Comparison of ENCODE assay signal across 1 cellular context in the genomic region with DNA sequence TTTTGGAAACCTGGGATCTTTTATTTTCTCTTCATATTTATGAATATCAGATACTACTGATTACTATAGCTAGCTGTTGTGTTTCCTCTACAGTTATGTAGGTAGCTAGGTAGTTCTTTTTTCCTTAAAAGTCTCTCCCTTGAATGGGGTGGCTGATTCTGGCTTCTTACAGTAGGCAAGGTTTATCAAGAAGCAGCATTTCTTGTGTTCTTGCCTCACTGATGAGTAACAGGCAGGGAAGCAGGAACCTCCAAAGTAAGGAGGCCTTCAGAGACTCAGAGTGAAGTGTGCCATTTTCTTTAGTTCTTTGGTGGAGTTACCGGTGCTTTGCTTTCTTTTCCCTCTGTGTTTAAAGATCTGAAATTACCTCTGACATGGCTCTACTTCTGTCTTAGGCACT.
TF ChIP-seq lines count a peak whose summit lies in the region.

No MANE protein-coding gene starts in this region.

TF ChIP-seq in GM23338, 12 proteins besides CTCF, POLR2A, EP300 and RAD21 (continued from another document):
- TF ChIP-seq, protein P1, sequence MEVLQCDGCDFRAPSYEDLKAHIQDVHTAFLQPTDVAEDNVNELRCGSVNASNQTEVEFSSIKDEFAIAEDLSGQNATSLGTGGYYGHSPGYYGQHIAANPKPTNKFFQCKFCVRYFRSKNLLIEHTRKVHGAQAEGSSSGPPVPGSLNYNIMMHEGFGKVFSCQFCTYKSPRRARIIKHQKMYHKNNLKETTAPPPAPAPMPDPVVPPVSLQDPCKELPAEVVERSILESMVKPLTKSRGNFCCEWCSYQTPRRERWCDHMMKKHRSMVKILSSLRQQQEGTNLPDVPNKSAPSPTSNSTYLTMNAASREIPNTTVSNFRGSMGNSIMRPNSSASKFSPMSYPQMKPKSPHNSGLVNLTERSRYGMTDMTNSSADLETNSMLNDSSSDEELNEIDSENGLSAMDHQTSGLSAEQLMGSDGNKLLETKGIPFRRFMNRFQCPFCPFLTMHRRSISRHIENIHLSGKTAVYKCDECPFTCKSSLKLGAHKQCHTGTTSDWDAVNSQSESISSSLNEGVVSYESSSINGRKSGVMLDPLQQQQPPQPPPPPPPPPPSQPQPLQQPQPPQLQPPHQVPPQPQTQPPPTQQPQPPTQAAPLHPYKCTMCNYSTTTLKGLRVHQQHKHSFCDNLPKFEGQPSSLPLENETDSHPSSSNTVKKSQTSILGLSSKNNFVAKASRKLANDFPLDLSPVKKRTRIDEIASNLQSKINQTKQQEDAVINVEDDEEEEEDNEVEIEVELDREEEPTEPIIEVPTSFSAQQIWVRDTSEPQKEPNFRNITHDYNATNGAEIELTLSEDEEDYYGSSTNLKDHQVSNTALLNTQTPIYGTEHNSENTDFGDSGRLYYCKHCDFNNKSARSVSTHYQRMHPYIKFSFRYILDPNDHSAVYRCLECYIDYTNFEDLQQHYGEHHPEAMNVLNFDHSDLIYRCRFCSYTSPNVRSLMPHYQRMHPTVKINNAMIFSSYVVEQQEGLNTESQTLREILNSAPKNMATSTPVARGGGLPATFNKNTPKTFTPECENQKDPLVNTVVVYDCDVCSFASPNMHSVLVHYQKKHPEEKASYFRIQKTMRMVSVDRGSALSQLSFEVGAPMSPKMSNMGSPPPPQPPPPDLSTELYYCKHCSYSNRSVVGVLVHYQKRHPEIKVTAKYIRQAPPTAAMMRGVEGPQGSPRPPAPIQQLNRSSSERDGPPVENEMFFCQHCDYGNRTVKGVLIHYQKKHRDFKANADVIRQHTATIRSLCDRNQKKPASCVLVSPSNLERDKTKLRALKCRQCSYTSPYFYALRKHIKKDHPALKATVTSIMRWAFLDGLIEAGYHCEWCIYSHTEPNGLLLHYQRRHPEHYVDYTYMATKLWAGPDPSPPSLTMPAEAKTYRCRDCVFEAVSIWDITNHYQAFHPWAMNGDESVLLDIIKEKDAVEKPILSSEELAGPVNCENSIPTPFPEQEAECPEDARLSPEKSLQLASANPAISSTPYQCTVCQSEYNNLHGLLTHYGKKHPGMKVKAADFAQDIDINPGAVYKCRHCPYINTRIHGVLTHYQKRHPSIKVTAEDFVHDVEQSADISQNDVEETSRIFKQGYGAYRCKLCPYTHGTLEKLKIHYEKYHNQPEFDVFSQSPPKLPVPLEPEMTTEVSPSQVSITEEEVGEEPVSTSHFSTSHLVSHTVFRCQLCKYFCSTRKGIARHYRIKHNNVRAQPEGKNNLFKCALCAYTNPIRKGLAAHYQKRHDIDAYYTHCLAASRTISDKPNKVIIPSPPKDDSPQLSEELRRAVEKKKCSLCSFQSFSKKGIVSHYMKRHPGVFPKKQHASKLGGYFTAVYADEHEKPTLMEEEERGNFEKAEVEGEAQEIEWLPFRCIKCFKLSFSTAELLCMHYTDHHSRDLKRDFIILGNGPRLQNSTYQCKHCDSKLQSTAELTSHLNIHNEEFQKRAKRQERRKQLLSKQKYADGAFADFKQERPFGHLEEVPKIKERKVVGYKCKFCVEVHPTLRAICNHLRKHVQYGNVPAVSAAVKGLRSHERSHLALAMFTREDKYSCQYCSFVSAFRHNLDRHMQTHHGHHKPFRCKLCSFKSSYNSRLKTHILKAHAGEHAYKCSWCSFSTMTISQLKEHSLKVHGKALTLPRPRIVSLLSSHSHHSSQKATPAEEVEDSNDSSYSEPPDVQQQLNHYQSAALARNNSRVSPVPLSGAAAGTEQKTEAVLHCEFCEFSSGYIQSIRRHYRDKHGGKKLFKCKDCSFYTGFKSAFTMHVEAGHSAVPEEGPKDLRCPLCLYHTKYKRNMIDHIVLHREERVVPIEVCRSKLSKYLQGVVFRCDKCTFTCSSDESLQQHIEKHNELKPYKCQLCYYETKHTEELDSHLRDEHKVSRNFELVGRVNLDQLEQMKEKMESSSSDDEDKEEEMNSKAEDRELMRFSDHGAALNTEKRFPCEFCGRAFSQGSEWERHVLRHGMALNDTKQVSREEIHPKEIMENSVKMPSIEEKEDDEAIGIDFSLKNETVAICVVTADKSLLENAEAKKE (CRISPR knock-in tag; IDR thresholded peaks at IDR 0.05) = no peak
- TF ChIP-seq STAT1 (IDR thresholded peaks at IDR 0.05; ENCODE audit: unreplicated experiment) = no peak
- no peak for TF ChIP-seq CREB1 (CRISPR knock-in tag; IDR thresholded peaks at IDR 0.05; ENCODE audit: low read depth)
- TF ChIP-seq NANOG (IDR thresholded peaks at IDR 0.05; ENCODE audit: borderline replicate concordance) = no peak
